ENCODE assay signal across 1 cellular context in the genomic region with DNA sequence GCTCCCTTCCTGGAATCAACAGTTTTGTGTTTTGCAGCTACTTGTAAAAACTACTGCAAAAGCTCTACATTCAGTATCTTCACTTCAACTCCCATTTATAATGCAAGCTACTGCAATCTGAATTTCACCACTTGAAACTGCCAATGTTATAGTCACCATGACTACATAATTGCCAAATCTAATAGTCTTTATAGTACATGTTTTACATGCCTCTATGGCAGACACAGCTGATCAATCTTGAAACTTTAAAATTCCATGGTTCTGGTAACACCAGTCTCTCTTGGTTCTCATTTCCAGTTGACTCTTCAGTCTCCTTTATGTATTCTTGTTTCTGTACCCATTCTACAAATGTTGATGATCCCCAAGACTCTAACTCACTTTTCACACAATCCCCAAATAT.
TF ChIP-seq lines count a peak whose summit lies in the region.

No MANE protein-coding gene starts in this region.

TF ChIP-seq in SK-N-SH, 30 proteins besides CTCF, POLR2A, EP300 and RAD21 (continued from another document):
- TF ChIP-seq, protein P1, sequence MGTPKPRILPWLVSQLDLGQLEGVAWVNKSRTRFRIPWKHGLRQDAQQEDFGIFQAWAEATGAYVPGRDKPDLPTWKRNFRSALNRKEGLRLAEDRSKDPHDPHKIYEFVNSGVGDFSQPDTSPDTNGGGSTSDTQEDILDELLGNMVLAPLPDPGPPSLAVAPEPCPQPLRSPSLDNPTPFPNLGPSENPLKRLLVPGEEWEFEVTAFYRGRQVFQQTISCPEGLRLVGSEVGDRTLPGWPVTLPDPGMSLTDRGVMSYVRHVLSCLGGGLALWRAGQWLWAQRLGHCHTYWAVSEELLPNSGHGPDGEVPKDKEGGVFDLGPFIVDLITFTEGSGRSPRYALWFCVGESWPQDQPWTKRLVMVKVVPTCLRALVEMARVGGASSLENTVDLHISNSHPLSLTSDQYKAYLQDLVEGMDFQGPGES (IDR thresholded peaks at IDR 0.05; ENCODE audit: low read depth, low read length), result no peak
- TF ChIP-seq YY1 (IDR thresholded peaks at IDR 0.05; ENCODE audit: low read depth) (no peak), FOXJ3 (CRISPR knock-in tag; IDR thresholded peaks at IDR 0.05) (no peak), RCOR1 (IDR thresholded peaks at IDR 0.05; ENCODE audit: low read length) (no peak), GABPA (IDR thresholded peaks at IDR 0.05; ENCODE audit: low read depth) (no peak)
- TF ChIP-seq, protein P2, sequence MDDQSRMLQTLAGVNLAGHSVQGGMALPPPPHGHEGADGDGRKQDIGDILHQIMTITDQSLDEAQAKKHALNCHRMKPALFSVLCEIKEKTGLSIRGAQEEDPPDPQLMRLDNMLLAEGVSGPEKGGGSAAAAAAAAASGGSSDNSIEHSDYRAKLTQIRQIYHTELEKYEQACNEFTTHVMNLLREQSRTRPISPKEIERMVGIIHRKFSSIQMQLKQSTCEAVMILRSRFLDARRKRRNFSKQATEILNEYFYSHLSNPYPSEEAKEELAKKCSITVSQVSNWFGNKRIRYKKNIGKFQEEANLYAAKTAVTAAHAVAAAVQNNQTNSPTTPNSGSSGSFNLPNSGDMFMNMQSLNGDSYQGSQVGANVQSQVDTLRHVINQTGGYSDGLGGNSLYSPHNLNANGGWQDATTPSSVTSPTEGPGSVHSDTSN (IDR thresholded peaks at IDR 0.05), result no peak
- TF ChIP-seq, protein P3, sequence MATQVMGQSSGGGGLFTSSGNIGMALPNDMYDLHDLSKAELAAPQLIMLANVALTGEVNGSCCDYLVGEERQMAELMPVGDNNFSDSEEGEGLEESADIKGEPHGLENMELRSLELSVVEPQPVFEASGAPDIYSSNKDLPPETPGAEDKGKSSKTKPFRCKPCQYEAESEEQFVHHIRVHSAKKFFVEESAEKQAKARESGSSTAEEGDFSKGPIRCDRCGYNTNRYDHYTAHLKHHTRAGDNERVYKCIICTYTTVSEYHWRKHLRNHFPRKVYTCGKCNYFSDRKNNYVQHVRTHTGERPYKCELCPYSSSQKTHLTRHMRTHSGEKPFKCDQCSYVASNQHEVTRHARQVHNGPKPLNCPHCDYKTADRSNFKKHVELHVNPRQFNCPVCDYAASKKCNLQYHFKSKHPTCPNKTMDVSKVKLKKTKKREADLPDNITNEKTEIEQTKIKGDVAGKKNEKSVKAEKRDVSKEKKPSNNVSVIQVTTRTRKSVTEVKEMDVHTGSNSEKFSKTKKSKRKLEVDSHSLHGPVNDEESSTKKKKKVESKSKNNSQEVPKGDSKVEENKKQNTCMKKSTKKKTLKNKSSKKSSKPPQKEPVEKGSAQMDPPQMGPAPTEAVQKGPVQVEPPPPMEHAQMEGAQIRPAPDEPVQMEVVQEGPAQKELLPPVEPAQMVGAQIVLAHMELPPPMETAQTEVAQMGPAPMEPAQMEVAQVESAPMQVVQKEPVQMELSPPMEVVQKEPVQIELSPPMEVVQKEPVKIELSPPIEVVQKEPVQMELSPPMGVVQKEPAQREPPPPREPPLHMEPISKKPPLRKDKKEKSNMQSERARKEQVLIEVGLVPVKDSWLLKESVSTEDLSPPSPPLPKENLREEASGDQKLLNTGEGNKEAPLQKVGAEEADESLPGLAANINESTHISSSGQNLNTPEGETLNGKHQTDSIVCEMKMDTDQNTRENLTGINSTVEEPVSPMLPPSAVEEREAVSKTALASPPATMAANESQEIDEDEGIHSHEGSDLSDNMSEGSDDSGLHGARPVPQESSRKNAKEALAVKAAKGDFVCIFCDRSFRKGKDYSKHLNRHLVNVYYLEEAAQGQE (IDR thresholded peaks at IDR 0.05; ENCODE audit: low read depth, low read length), result no peak
- TF ChIP-seq, protein P4, sequence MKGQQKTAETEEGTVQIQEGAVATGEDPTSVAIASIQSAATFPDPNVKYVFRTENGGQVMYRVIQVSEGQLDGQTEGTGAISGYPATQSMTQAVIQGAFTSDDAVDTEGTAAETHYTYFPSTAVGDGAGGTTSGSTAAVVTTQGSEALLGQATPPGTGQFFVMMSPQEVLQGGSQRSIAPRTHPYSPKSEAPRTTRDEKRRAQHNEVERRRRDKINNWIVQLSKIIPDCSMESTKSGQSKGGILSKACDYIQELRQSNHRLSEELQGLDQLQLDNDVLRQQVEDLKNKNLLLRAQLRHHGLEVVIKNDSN (IDR thresholded peaks at IDR 0.05; ENCODE audit: borderline replicate concordance, low read depth), result no peak
